ENCODE assay signal across 8 cellular contexts in genomic region chr7:131057524-131058065, GRCh38.
A peak's percentile ranks its signal among the peaks of the same experiment; 100 is the strongest.
DNase-seq lines count a peak whose midpoint lies in the region; ATAC-seq and TF ChIP-seq lines count a peak whose summit lies in the region.
"Had no signal": no experiment of that assay in that cellular context is flagged by ENCODE, and none has a peak within 500 bp of the region (broad histone marks: within the 10 kb centered on the region; RNA-seq: fewer than 3 reads in every experiment).

No MANE protein-coding gene starts in this region.

- intact Hi-C loops in dorsolateral prefrontal cortex (cut with DNase I): no loop called here

- H3K4me3 ChIP-seq in dorsolateral prefrontal cortex: peak overlapping the region in 4 of 59 donors; percentile 3 to 30 (median 18)
- H3K4me3 ChIP-seq: cardiac muscle cell had no signal

- H3K27me3 ChIP-seq in dorsolateral prefrontal cortex: no peaks in the 10 kb centered on the region
- H3K27me3 ChIP-seq: cardiac muscle cell had no signal

- TF ChIP-seq CTCF in dorsolateral prefrontal cortex (IDR thresholded peaks at IDR 0.05 in 54 of 56, conservative IDR thresholded peaks at IDR 0.05 in 2 of 56; ENCODE audit: low read depth in 1 of 56, partially characterized antibody in 56 of 56): no peak

- peak overlapping the region in 54 of 59 donors; percentile 7 to 85 (median 71) for H3K27ac ChIP-seq in dorsolateral prefrontal cortex
- H3K27ac ChIP-seq: cardiac muscle cell had no signal

- ATAC-seq in GM21529 (IDR thresholded peaks at IDR 0.05; ENCODE audit: unreplicated experiment): peak; percentile 40
- peak; percentile 89 for ATAC-seq in stimulated activated naive CD8-positive, alpha-beta T cell treated with anti-CD3 and anti-CD28 coated beads, Interleukin-15, Interleukin-2, amounts not matched to agents 100 U/mL and 50 U/mL, for 24 hours

- DNase-seq in NAMALWA (ENCODE audit: low spot score) (peak; percentile 60), dorsolateral prefrontal cortex (no peak), NK-92 (lab: John Stamatoyannopoulos, UW; ENCODE audit: unreplicated experiment) (no peak), SK-N-DZ (ENCODE audit: low spot score) (no peak)
- DNase-seq in stimulated activated naive CD8-positive, alpha-beta T cell treated with anti-CD3 and anti-CD28 coated beads, Interleukin-15, Interleukin-2, amounts not matched to agents 100 U/mL and 50 U/mL, for 24 hours: no peak
- DNase-seq in effector CD4-positive, alpha-beta T cell: no peak
